In genomic region chr11:36210529-36210928, GRCh38 we compare ENCODE assay signal across 12 cellular contexts.
"Had no signal": no experiment of that assay in that cellular context is flagged by ENCODE, and none has a peak within 500 bp of the region (broad histone marks: within the 10 kb centered on the region; RNA-seq: fewer than 3 reads in every experiment).

No MANE protein-coding gene starts in this region.

- DNase-seq: activated naive CD4-positive, alpha-beta T cell treated with Interleukin-2 at 50 U/mL for 16 hours; activated naive CD8-positive, alpha-beta T cell treated with anti-CD3 and anti-CD28 coated beads, Interleukin-2, amount 50 U/mL, for 24 hours; activated T-cell treated with anti-CD3 and anti-CD28 coated beads for 4 hours; foreskin melanocyte; naive B cell; stimulated activated CD4-positive, alpha-beta T cell treated with anti-CD3 and anti-CD28 coated beads, Interleukin-12 subunit alpha, Interleukin-12 subunit beta, amount 100 ng/mL, for 4 hours; stimulated activated CD4-positive, alpha-beta T cell treated with anti-CD3 and anti-CD28 coated beads, Interleukin-2, amount 100 ng/mL, for 24 hours; stomach; testis had no signal

- H2AFZ ChIP-seq: parathyroid adenoma had no signal

- H3K4me3 Mint-ChIP-seq: activated naive CD8-positive, alpha-beta T cell treated with anti-CD3 and anti-CD28 coated beads, Interleukin-2, amount 50 U/mL, for 24 hours; naive B cell had no signal

- H3K27me3 ChIP-seq: ascending aorta, cardiac muscle cell, stomach, testis had no signal

- H3K4me3 ChIP-seq: ascending aorta, cardiac muscle cell, stomach, testis had no signal

- H3K36me3 Mint-ChIP-seq: naive B cell had no signal

- ATAC-seq: activated naive CD8-positive, alpha-beta T cell treated with anti-CD3 and anti-CD28 coated beads, Interleukin-2, amount 50 U/mL, for 24 hours had no signal

- H3K27ac Mint-ChIP-seq: activated naive CD8-positive, alpha-beta T cell treated with anti-CD3 and anti-CD28 coated beads, Interleukin-2, amount 50 U/mL, for 24 hours had no signal

- H3K9ac ChIP-seq: parathyroid adenoma had no signal

- H3K27ac ChIP-seq: ascending aorta, cardiac muscle cell, parathyroid adenoma, stomach, testis had no signal

- H3K4me1 ChIP-seq: ascending aorta, parathyroid adenoma, stomach, testis had no signal

- H3K4me1 Mint-ChIP-seq: activated naive CD8-positive, alpha-beta T cell treated with anti-CD3 and anti-CD28 coated beads, Interleukin-2, amount 50 U/mL, for 24 hours; naive B cell had no signal

- H3K9me3 Mint-ChIP-seq: activated naive CD8-positive, alpha-beta T cell treated with anti-CD3 and anti-CD28 coated beads, Interleukin-2, amount 50 U/mL, for 24 hours had no signal

- H3K79me2 ChIP-seq: parathyroid adenoma had no signal

- H3K9me3 ChIP-seq: ascending aorta, stomach, testis had no signal

- H3K36me3 ChIP-seq: ascending aorta, cardiac muscle cell, stomach had no signal
